ENCODE assay signal across 9 cellular contexts in genomic region chr11:122209619-122210377, GRCh38.
A peak's percentile ranks its signal among the peaks of the same experiment; 100 is the strongest.
DNase-seq lines count a peak whose midpoint lies in the region; ATAC-seq and TF ChIP-seq lines count a peak whose summit lies in the region.
"Had no signal": no experiment of that assay in that cellular context is flagged by ENCODE, and none has a peak within 500 bp of the region (broad histone marks: within the 10 kb centered on the region; RNA-seq: fewer than 3 reads in every experiment).

No MANE protein-coding gene starts in this region.

- H4K91ac ChIP-seq in neuronal stem cell (ENCODE audit: low read depth, low read length, poor library complexity), result no peak overlapping the region

- WGBS in neuronal stem cell (ENCODE audit: extremely low coverage in 2 of 2, insufficient read length in 2 of 2, insufficient replicate concordance in 1 of 2), 2 donors, result no CpG with 5 or more reads among the region's 4 CpGs

- no peak for ATAC-seq in HG03280 (IDR thresholded peaks at IDR 0.05; ENCODE audit: unreplicated experiment)

- H4K8ac ChIP-seq in neuronal stem cell (ENCODE audit: low read depth, low read length), result no peak overlapping the region

- H3K14ac ChIP-seq in neuronal stem cell (ENCODE audit: low read length), result no peak overlapping the region

- H3K36me3 Mint-ChIP-seq in chondrocyte (ENCODE audit: low read depth), result no peaks in the 10 kb centered on the region

- H3K4me1 ChIP-seq in tibial artery, result peaks cover 0 to 85% (median 55%) of the 10 kb centered on the region in 4 donors
- peaks cover 3 to 6% of the 10 kb centered on the region in 2 donors for H3K4me1 ChIP-seq in neuronal stem cell (ENCODE audit: control insufficient read depth in 2 of 2, insufficient read depth in 1 of 2, low read depth in 1 of 2, low read length in 2 of 2)

- H2AK5ac ChIP-seq in neuronal stem cell (ENCODE audit: low read depth, low read length), result no peak overlapping the region

- H3K27ac Mint-ChIP-seq in chondrocyte (ENCODE audit: unreplicated experiment), result peak overlapping the region; percentile 57

- no peak overlapping the region for H2BK120ac ChIP-seq in neuronal stem cell (ENCODE audit: low read depth, low read length)

- no peak overlapping the region for H3K4me2 ChIP-seq in neuronal stem cell (ENCODE audit: insufficient read depth, low read length, poor library complexity, severe bottlenecking)

- no peak for TF ChIP-seq CTCF in chondrocyte (IDR thresholded peaks at IDR 0.05)
- no peak for TF ChIP-seq CTCF in tibial artery (IDR thresholded peaks at IDR 0.05)

- H2BK12ac ChIP-seq in neuronal stem cell (ENCODE audit: low read length), result no peak overlapping the region

- H3K18ac ChIP-seq in neuronal stem cell (ENCODE audit: low read length), result no peak overlapping the region

- H3K23ac ChIP-seq in neuronal stem cell (ENCODE audit: low read depth, low read length, poor library complexity), result no peak overlapping the region

- H3K27me3 Mint-ChIP-seq in chondrocyte (ENCODE audit: low read depth), result no peaks in the 10 kb centered on the region

- H3K9me3 ChIP-seq in MG63 (no peaks in the 10 kb centered on the region), tibial artery (no peaks in the 10 kb centered on the region), neuronal stem cell (replicated peaks in 1 of 2; ENCODE audit: control insufficient read depth in 2 of 2, insufficient read depth in 1 of 2, low read depth in 1 of 2, low read length in 2 of 2) (no peaks in the 10 kb centered on the region)

- H3K4me3 ChIP-seq in MG63 (no peak overlapping the region), tibial artery (no peak overlapping the region), neuronal stem cell (ENCODE audit: low read length in 2 of 2) (no peak overlapping the region)

- H3K27ac ChIP-seq in layer of hippocampus (ENCODE audit: low read depth, low read length) (peak overlapping the region; percentile 91), tibial artery (peak overlapping the region; percentile 76 to 77), neuronal stem cell (replicated peaks; ENCODE audit: low read length) (no peak overlapping the region)

- no peaks in the 10 kb centered on the region for H3K9me3 Mint-ChIP-seq in chondrocyte (ENCODE audit: low read depth)

- DNase-seq in MG63 (peak; percentile 74), chondrocyte (ENCODE audit: low spot score) (no peak), tibial artery (peak; percentile 84 to 91), neuronal stem cell (ENCODE audit: low spot score) (no peak), NK-92 (lab: John Stamatoyannopoulos, UW; ENCODE audit: unreplicated experiment) (no peak), NCI-H2107 (lab: John Stamatoyannopoulos, UW) (no peak)
- DNase-seq: effector CD8-positive, alpha-beta T cell had no signal

- intact Hi-C loops in tibial artery (cut with DNase I; ENCODE audit: low total_unique reads), result loop anchor here (5.0 to 10.0 kb wide), 3 partner anchors 155 to 537 kb away; no protein-coding TSS in a partner anchor

- H2BK15ac ChIP-seq in neuronal stem cell (ENCODE audit: low read length), result no peak overlapping the region

- no peak overlapping the region for H3K9ac ChIP-seq in neuronal stem cell (ENCODE audit: low read depth, low read length, poor library complexity)

- no peak overlapping the region for H2AFZ ChIP-seq in neuronal stem cell (ENCODE audit: low read length)

- H3K4me1 Mint-ChIP-seq in chondrocyte (ENCODE audit: low read depth), result peaks cover 71% of the 10 kb centered on the region

- no peaks in the 10 kb centered on the region for H3K27me3 ChIP-seq in MG63
- H3K27me3 ChIP-seq in layer of hippocampus (ENCODE audit: control insufficient read depth, insufficient read depth, low read length), result no peaks in the 10 kb centered on the region
- no peaks in the 10 kb centered on the region for H3K27me3 ChIP-seq in tibial artery
- no peaks in the 10 kb centered on the region for H3K27me3 ChIP-seq in neuronal stem cell (ENCODE audit: control insufficient read depth in 3 of 3, insufficient read depth in 3 of 3, low read depth in 1 of 3, low read length in 3 of 3)

- H2BK5ac ChIP-seq in neuronal stem cell (ENCODE audit: low read length), result no peak overlapping the region

- H3K4me3 Mint-ChIP-seq in chondrocyte (ENCODE audit: unreplicated experiment), result no peak overlapping the region

- no peaks in the 10 kb centered on the region for H3K79me1 ChIP-seq in neuronal stem cell (ENCODE audit: low read depth, low read length)

- no peak overlapping the region for H3K4ac ChIP-seq in neuronal stem cell (ENCODE audit: low read length)

- H3K36me3 ChIP-seq in MG63, result no peaks in the 10 kb centered on the region
- H3K36me3 ChIP-seq in tibial artery, result no peaks in the 10 kb centered on the region
- H3K36me3 ChIP-seq in neuronal stem cell (replicated peaks in 1 of 2; ENCODE audit: control insufficient read depth in 2 of 2, insufficient read depth in 2 of 2, low read length in 2 of 2), result no peaks in the 10 kb centered on the region

Comparison
In these comparisons a context has a peak if more than half of its experiments do, and no peak if none do; other contexts are left out.
1. DNase-seq: peak in MG63 (single experiment) and tibial artery (2 of 2); none in chondrocyte (single experiment), neuronal stem cell (single experiment), NK-92 (single experiment) and NCI-H2107 (single experiment).